2 cellular contexts compared by ENCODE assay signal in the genomic region with DNA sequence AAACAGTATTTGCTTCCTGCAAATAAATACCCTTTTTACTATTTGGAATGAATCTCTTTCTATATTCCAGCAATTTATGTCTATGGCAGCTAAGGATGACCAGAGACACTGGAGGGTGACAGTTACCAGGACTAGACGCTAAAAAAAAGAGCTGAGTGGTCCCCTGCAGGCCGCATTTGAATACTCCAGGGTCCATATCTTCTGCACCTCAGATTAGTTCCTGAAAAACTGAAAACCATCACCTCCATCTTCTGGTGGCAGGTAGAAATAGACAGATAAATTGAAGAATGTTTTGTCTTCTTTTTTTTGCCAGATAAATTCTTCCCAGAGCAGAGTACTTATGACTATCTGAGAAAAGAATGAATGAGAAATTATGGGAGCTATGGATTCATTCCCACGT.
TF ChIP-seq lines count a peak whose summit lies in the region.

No MANE protein-coding gene starts in this region.

TF ChIP-seq in SK-N-SH, 30 proteins besides CTCF, POLR2A, EP300 and RAD21 (continued from another document):
- TF ChIP-seq, protein P1, sequence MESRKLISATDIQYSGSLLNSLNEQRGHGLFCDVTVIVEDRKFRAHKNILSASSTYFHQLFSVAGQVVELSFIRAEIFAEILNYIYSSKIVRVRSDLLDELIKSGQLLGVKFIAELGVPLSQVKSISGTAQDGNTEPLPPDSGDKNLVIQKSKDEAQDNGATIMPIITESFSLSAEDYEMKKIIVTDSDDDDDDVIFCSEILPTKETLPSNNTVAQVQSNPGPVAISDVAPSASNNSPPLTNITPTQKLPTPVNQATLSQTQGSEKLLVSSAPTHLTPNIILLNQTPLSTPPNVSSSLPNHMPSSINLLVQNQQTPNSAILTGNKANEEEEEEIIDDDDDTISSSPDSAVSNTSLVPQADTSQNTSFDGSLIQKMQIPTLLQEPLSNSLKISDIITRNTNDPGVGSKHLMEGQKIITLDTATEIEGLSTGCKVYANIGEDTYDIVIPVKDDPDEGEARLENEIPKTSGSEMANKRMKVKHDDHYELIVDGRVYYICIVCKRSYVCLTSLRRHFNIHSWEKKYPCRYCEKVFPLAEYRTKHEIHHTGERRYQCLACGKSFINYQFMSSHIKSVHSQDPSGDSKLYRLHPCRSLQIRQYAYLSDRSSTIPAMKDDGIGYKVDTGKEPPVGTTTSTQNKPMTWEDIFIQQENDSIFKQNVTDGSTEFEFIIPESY (IDR thresholded peaks at IDR 0.05; ENCODE audit: borderline replicate concordance, low read depth): no peak

TF ChIP-seq in SK-N-SH treated with all-trans-retinoic acid at 6 μM for 48 hours, 23 proteins besides CTCF, POLR2A, EP300 and RAD21 (continued from another document):
- TF ChIP-seq GLIS3 (CRISPR knock-in tag; IDR thresholded peaks at IDR 0.05) (no peak), ESRRG (CRISPR knock-in tag; IDR thresholded peaks at IDR 0.05) (no peak), ZFP3 (CRISPR knock-in tag; IDR thresholded peaks at IDR 0.05) (no peak), PPARA (CRISPR knock-in tag; IDR thresholded peaks at IDR 0.05; ENCODE audit: borderline replicate concordance) (no peak), ISL1 (CRISPR knock-in tag; IDR thresholded peaks at IDR 0.05) (no peak), ZFP30 (CRISPR knock-in tag; IDR thresholded peaks at IDR 0.05) (no peak), TCF4 (CRISPR knock-in tag; IDR thresholded peaks at IDR 0.05; ENCODE audit: borderline replicate concordance) (no peak)
- TF ChIP-seq, protein P2, sequence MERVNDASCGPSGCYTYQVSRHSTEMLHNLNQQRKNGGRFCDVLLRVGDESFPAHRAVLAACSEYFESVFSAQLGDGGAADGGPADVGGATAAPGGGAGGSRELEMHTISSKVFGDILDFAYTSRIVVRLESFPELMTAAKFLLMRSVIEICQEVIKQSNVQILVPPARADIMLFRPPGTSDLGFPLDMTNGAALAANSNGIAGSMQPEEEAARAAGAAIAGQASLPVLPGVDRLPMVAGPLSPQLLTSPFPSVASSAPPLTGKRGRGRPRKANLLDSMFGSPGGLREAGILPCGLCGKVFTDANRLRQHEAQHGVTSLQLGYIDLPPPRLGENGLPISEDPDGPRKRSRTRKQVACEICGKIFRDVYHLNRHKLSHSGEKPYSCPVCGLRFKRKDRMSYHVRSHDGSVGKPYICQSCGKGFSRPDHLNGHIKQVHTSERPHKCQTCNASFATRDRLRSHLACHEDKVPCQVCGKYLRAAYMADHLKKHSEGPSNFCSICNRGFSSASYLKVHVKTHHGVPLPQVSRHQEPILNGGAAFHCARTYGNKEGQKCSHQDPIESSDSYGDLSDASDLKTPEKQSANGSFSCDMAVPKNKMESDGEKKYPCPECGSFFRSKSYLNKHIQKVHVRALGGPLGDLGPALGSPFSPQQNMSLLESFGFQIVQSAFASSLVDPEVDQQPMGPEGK (CRISPR knock-in tag; IDR thresholded peaks at IDR 0.05; ENCODE audit: borderline replicate concordance): no peak
- TF ChIP-seq, protein P3, sequence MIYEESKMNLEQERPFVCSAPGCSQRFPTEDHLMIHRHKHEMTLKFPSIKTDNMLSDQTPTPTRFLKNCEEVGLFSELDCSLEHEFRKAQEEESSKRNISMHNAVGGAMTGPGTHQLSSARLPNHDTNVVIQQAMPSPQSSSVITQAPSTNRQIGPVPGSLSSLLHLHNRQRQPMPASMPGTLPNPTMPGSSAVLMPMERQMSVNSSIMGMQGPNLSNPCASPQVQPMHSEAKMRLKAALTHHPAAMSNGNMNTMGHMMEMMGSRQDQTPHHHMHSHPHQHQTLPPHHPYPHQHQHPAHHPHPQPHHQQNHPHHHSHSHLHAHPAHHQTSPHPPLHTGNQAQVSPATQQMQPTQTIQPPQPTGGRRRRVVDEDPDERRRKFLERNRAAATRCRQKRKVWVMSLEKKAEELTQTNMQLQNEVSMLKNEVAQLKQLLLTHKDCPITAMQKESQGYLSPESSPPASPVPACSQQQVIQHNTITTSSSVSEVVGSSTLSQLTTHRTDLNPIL (CRISPR knock-in tag; IDR thresholded peaks at IDR 0.05; ENCODE audit: low read depth): no peak
TF ChIP-seq in SK-N-SH treated with all-trans-retinoic acid at 6 μM for 48 hours: peak in this region for 0.
